Comparison of ENCODE assay signal across 6 cellular contexts in genomic region chr12:122056406-122056805, GRCh38. TPM values are rescaled to one million over a fixed set of nuclear protein-coding genes. Genes with fewer than 3 reads are reported as not detected.
A peak's percentile ranks its signal among the peaks of the same experiment; 100 is the strongest.
DNase-seq lines count a peak whose midpoint lies in the region; TF ChIP-seq lines count a peak whose summit lies in the region.
"Not testable (repeated sequence)": the region's sequence is repeated elsewhere in the genome, so short reads cannot be mapped to it uniquely, and the experiment has no call there.

No MANE protein-coding gene starts in this region.

- H3K9me3 Mint-ChIP-seq in nephron, result not testable (repeated sequence)

- H3K4me3 Mint-ChIP-seq in nephron, result not testable (repeated sequence)

- CTCF ChIA-PET in RWPE1 (lab: Yijun Ruan, JAX), result interaction anchor here (0.6 to 1.0 kb wide), 2 partner anchors 67 to 159 kb away, joined by 5 to 8 read pairs; no protein-coding TSS in a partner anchor

- H3K36me3 ChIP-seq in BLaER1, result peaks cover 90% of the 10 kb centered on the region
- H3K36me3 ChIP-seq in sigmoid colon; stomach smooth muscle (ENCODE audit: control insufficient read depth in 2 of 2, insufficient read depth in 2 of 2, low read length in 2 of 2): not testable (repeated sequence)

- 96% methylated on average over 7 of the region's 7 CpGs for WGBS in sigmoid colon, 2 donors

- peak overlapping the region in 2 of 3 experiments; percentile 20 to 45 for H3K27ac Mint-ChIP-seq in nephron

- H4K20me1 ChIP-seq in BLaER1, result peaks cover 87% of the 10 kb centered on the region

- H3K9ac ChIP-seq in BLaER1, result 0 out of 2 replicates have a peak overlapping the region, but pooled peaks have one; percentile 41
- H3K9ac ChIP-seq in stomach smooth muscle (ENCODE audit: low read length in 2 of 2), result not testable (repeated sequence)

- DNase-seq in RWPE1 (ENCODE audit: low spot score); dorsolateral prefrontal cortex; sigmoid colon: not testable (repeated sequence)

- not testable (repeated sequence) for H3K4me2 ChIP-seq in BLaER1

- H3K9me3 ChIP-seq in BLaER1; sigmoid colon; stomach smooth muscle (ENCODE audit: control insufficient read depth in 2 of 2, low read length in 2 of 2): not testable (repeated sequence)

- TF ChIP-seq POLR2A in sigmoid colon (IDR thresholded peaks at IDR 0.05), result not testable (repeated sequence)

- H3K36me3 Mint-ChIP-seq in nephron (ENCODE audit: low read depth), result peaks cover 44% of the 10 kb centered on the region

- not testable (repeated sequence) for H3K4me3 ChIP-seq in BLaER1; dorsolateral prefrontal cortex; sigmoid colon; stomach smooth muscle (ENCODE audit: low read length in 2 of 2)

- not testable (repeated sequence) for H3K27me3 Mint-ChIP-seq in nephron (ENCODE audit: low read depth)

- not testable (repeated sequence) for H3K27me3 ChIP-seq in BLaER1; dorsolateral prefrontal cortex; sigmoid colon; stomach smooth muscle (ENCODE audit: control insufficient read depth in 1 of 2, insufficient read depth in 2 of 2, low read length in 2 of 2)

- not testable (repeated sequence) for H3K27ac ChIP-seq in BLaER1
- H3K27ac ChIP-seq in RWPE1 (peak overlapping the region; percentile 25), dorsolateral prefrontal cortex (peak overlapping the region in 30 of 59 donors; percentile 2 to 76 (median 48)), sigmoid colon (peak overlapping the region in 3 of 4 donors; percentile 93 to 96 (median 93)), stomach smooth muscle (ENCODE audit: low read length) (peak overlapping the region; percentile 37)

- not testable (repeated sequence) for TF ChIP-seq CTCF in RWPE1 (conservative IDR thresholded peaks at IDR 0.05; ENCODE audit: low read depth); dorsolateral prefrontal cortex (IDR thresholded peaks at IDR 0.05 in 54 of 56, conservative IDR thresholded peaks at IDR 0.05 in 2 of 56; ENCODE audit: low read depth in 1 of 56, partially characterized antibody in 56 of 56); nephron (IDR thresholded peaks at IDR 0.05; ENCODE audit: unreplicated experiment in 3 of 3); sigmoid colon (IDR thresholded peaks at IDR 0.05)

- peaks cover 17% of the 10 kb centered on the region for H3K4me1 Mint-ChIP-seq in nephron

- POLR2A ChIA-PET in RWPE1 (lab: Yijun Ruan, JAX; ENCODE audit: low non-redundant PET), result not testable (repeated sequence)

- not testable (repeated sequence) for H3K4me1 ChIP-seq in BLaER1
- H3K4me1 ChIP-seq in sigmoid colon (peaks cover 0 to 81% (median 64%) of the 10 kb centered on the region in 4 donors), stomach smooth muscle (ENCODE audit: control insufficient read depth, insufficient read depth, low read length) (peaks cover 59% of the 10 kb centered on the region)

- intact Hi-C loops in dorsolateral prefrontal cortex (cut with DNase I), result loop anchor here in 1 of 2 donors (10.0 kb wide), 1 partner anchor 298 kb away; no protein-coding TSS in a partner anchor
- intact Hi-C loops in sigmoid colon (cut with DNase I), result not testable (repeated sequence)

- TF ChIP-seq EP300 in sigmoid colon (IDR thresholded peaks at IDR 0.05), result not testable (repeated sequence)

RNA-seq across cellular contexts. Expression of gene MLXIP, which starts 22.1 kb away (rescaled TPM):
- total RNA-seq in dorsolateral prefrontal cortex (10 to 100 TPM; 22.2 to 78.4 (median 49.7) TPM), sigmoid colon (10 to 100 TPM; 32.9 to 87.5 (median 57.3) TPM)
- 100 to 1,000 TPM in 1 of 3 donors, 10 to 100 TPM in 2; 15.6 to 141 (median 35.4) TPM for polyA plus RNA-seq in sigmoid colon

RNA-seq across cellular contexts. Expression of gene BCL7A, which starts 34.7 kb away (rescaled TPM):
- total RNA-seq in dorsolateral prefrontal cortex (10 to 100 TPM; 25.2 to 50.3 (median 39.4) TPM), sigmoid colon (1 to 10 TPM; 6.2 to 6.9 (median 6.5) TPM)
- 1 to 10 TPM; 1.2 to 7.4 (median 3.5) TPM for polyA plus RNA-seq in sigmoid colon
